8 cellular contexts compared by ENCODE assay signal in genomic region chr2:127105656-127106456, GRCh38. TPM values are rescaled to one million over a fixed set of nuclear protein-coding genes. Genes with fewer than 3 reads are reported as not detected.
DNase-seq lines count a peak whose midpoint lies in the region; ATAC-seq and TF ChIP-seq lines count a peak whose summit lies in the region.

No MANE protein-coding gene starts in this region.

- no peak for ATAC-seq in GM18867 (IDR thresholded peaks at IDR 0.05; ENCODE audit: unreplicated experiment)
- no peak for ATAC-seq in HG02623 (IDR thresholded peaks at IDR 0.05; ENCODE audit: unreplicated experiment)

- peak overlapping the region; percentile 57 for H3K4me3 Mint-ChIP-seq in T-helper 2 cell treated with Interferon-gamma antibody and Interleukin-4, amounts not matched to agents 5 μg/mL and 100 μg/mL, for 36 hours
- H3K4me3 Mint-ChIP-seq in endothelial cell (ENCODE audit: unreplicated experiment) = peak overlapping the region; percentile 87
- peak overlapping the region; percentile 72 for H3K4me3 Mint-ChIP-seq in mesothelial cell of epicardium

- H3K4me1 ChIP-seq in uterus = peaks cover 0 to 5% of the 10 kb centered on the region in 2 donors

- intact Hi-C loops in uterus (cut with DNase I; ENCODE audit: low total_unique reads) = no loop called here

- H3K36me3 Mint-ChIP-seq in T-helper 2 cell treated with Interferon-gamma antibody and Interleukin-4, amounts not matched to agents 5 μg/mL and 100 μg/mL, for 36 hours (ENCODE audit: low read depth) = no peaks in the 10 kb centered on the region
- H3K36me3 Mint-ChIP-seq in endothelial cell (ENCODE audit: low read depth, unreplicated experiment) (peaks cover 3% of the 10 kb centered on the region), mesothelial cell of epicardium (no peaks in the 10 kb centered on the region)

- H3K9me3 Mint-ChIP-seq in T-helper 2 cell treated with Interferon-gamma antibody and Interleukin-4, amounts not matched to agents 5 μg/mL and 100 μg/mL, for 36 hours = no peaks in the 10 kb centered on the region
- H3K9me3 Mint-ChIP-seq in endothelial cell (ENCODE audit: unreplicated experiment) = no peaks in the 10 kb centered on the region
- H3K9me3 Mint-ChIP-seq in mesothelial cell of epicardium = no peaks in the 10 kb centered on the region

- TF ChIP-seq POLR2A in uterus (IDR thresholded peaks at IDR 0.05) = peak in 1 of 2 donors; percentile 34

- H3K27me3 ChIP-seq in uterus = no peaks in the 10 kb centered on the region

- H3K27ac ChIP-seq in uterus = peak overlapping the region; percentile 86 to 89

- H3K4me3 ChIP-seq in uterus = peak overlapping the region; percentile 64

- H3K9me3 ChIP-seq in uterus = no peaks in the 10 kb centered on the region

- H3K4me1 Mint-ChIP-seq in T-helper 2 cell treated with Interferon-gamma antibody and Interleukin-4, amounts not matched to agents 5 μg/mL and 100 μg/mL, for 36 hours (ENCODE audit: low read depth) = peaks cover 7% of the 10 kb centered on the region
- H3K4me1 Mint-ChIP-seq in endothelial cell (ENCODE audit: unreplicated experiment) (peaks cover 42% of the 10 kb centered on the region), mesothelial cell of epicardium (peaks cover 35% of the 10 kb centered on the region)

- DNase-seq in T-helper 2 cell treated with Interferon-gamma antibody and Interleukin-4, amounts not matched to agents 5 μg/mL and 100 μg/mL, for 36 hours (ENCODE audit: low spot score) = no peak
- DNase-seq in T-helper 2 cell (no peak), SK-N-DZ (ENCODE audit: low spot score) (peak; percentile 64), endothelial cell (ENCODE audit: low spot score) (no peak), mesothelial cell of epicardium (ENCODE audit: low spot score in 2 of 2, unreplicated experiment in 2 of 2) (peak; percentile 20 to 56), uterus (peak in 1 of 2 donors; percentile 50)

- H3K27ac Mint-ChIP-seq in T-helper 2 cell treated with Interferon-gamma antibody and Interleukin-4, amounts not matched to agents 5 μg/mL and 100 μg/mL, for 36 hours = no peak overlapping the region
- no peak overlapping the region for H3K27ac Mint-ChIP-seq in endothelial cell (ENCODE audit: unreplicated experiment)
- H3K27ac Mint-ChIP-seq in mesothelial cell of epicardium = peak overlapping the region; percentile 71

- peaks cover 39% of the 10 kb centered on the region for H3K27me3 Mint-ChIP-seq in T-helper 2 cell treated with Interferon-gamma antibody and Interleukin-4, amounts not matched to agents 5 μg/mL and 100 μg/mL, for 36 hours (ENCODE audit: low read depth)
- H3K27me3 Mint-ChIP-seq in endothelial cell (ENCODE audit: unreplicated experiment) (peaks cover 17% of the 10 kb centered on the region), mesothelial cell of epicardium (ENCODE audit: low read depth) (peaks cover 2% of the 10 kb centered on the region)

- H3K36me3 ChIP-seq in uterus = no peaks in the 10 kb centered on the region

- TF ChIP-seq CTCF in endothelial cell (IDR thresholded peaks at IDR 0.05; ENCODE audit: unreplicated experiment) = no peak
- TF ChIP-seq CTCF in mesothelial cell of epicardium (IDR thresholded peaks at IDR 0.05; ENCODE audit: unreplicated experiment) = no peak
- TF ChIP-seq CTCF in uterus (IDR thresholded peaks at IDR 0.05) = no peak

RNA-seq across cellular contexts. Expression of gene BIN1, which starts 1.1 kb away (rescaled TPM):
- polyA plus RNA-seq in SK-N-DZ (2014; cell fraction: cytosol; rRNA removed) = 73.3 and 73.9 TPM in 2 replicates
- polyA plus RNA-seq in SK-N-DZ (2014; cell fraction: nucleus; rRNA removed) = 151 and 178 TPM in 2 replicates
- total RNA-seq in endothelial cell (ENCODE audit: unreplicated experiment) = 182 TPM
- total RNA-seq in mesothelial cell of epicardium = 45.7 to 47.4 TPM (median 46.2 TPM) in 3 replicates
- 100 to 1,000 TPM in 1 of 4 donors, 10 to 100 TPM in 3; 41.5 to 112 (median 57.8) TPM for total RNA-seq in uterus

Comparison
In these comparisons a context has a peak if more than half of its experiments do, and no peak if none do; other contexts are left out.
1. DNase-seq: peak in SK-N-DZ (single experiment) and mesothelial cell of epicardium (2 of 2); none in T-helper 2 cell treated with Interferon-gamma antibody and Interleukin-4, amounts not matched to agents 5 μg/mL and 100 μg/mL, for 36 hours (single experiment), T-helper 2 cell (0 of 5) and endothelial cell (single experiment).
2. Peak in every context shown above with its lines, with median percentiles within 50 percentile points of each other: H3K4me3 Mint-ChIP-seq.